Comparison of ENCODE assay signal across 12 cellular contexts in the genomic region with DNA sequence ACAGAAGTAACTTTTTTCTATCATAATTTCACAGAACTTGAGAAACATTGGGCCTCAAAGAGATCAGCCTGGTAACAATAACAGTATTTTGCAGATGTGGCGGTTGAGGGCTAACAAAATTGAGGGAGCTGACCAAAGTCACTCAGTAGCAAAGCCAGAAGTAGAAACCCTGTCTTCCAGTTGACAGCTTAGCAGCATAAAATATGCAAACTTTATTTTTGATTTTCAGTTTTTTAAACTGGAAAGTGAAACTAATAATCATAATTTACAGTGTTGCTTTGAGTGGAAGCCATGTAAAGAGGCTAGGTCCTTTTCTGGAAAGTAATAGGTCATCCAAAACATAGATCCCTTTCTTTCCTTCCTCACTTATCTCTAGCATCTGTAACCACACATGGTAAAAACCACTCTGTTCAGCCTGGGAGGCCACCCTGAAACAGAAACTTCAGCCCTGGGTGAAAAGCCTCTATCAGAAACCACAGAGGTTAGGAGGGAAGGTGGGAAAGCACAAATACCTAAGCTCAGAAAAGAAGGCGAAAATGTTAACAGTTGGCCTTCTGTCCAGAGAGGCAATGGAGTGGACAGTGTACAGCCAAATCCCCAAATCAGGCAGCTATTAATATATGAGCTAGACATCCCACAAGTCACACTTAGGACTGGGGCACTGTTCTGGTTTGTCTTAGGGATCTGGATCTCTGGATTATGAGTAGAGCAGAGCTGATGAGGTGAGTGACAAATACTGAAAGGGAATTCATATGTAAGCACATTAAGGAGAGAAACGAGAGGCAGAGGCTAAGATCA.
A peak's percentile ranks its signal among the peaks of the same experiment; 100 is the strongest.
DNase-seq lines count a peak whose midpoint lies in the region; ATAC-seq and TF ChIP-seq lines count a peak whose summit lies in the region.
"Had no signal": no experiment of that assay in that cellular context is flagged by ENCODE, and none has a peak within 500 bp of the region (broad histone marks: within the 10 kb centered on the region; RNA-seq: fewer than 3 reads in every experiment).

No MANE protein-coding gene starts in this region.

- peak overlapping the region; percentile 40 for H3K4me3 Mint-ChIP-seq in HFFc6

- H3K4me1 Mint-ChIP-seq in HFFc6 (ENCODE audit: low read depth): peaks cover 40% of the 10 kb centered on the region

- peak; percentile 48 for ATAC-seq in GM18868 (IDR thresholded peaks at IDR 0.05; ENCODE audit: unreplicated experiment)
- ATAC-seq: pancreas had no signal

- DNase-seq in HFFc6: peak; percentile 12
- DNase-seq in HS-27A (ENCODE audit: low read depth): peak; percentile 35
- peak; percentile 87 for DNase-seq in islet precursor cell
- no peak for DNase-seq in activated CD4-positive, CD25-positive, alpha-beta regulatory T cell (lab: John Stamatoyannopoulos, UW)
- no peak for DNase-seq in middle frontal gyrus (ENCODE audit: extremely low spot score, low spot score)
- no peak for DNase-seq in stimulated activated CD8-positive, alpha-beta memory T cell treated with anti-CD3 and anti-CD28 coated beads, Interleukin-4, amount 100 ng/mL, for 48 hours
- no peak for DNase-seq in stimulated activated CD4-positive, alpha-beta T cell treated with anti-CD3 and anti-CD28 coated beads, Interleukin-4, amount 100 ng/mL, for 1 hour
- DNase-seq: esophagus squamous epithelium, NCI-H82, pancreas, testis had no signal

- H3K27me3 Mint-ChIP-seq in HFFc6 (ENCODE audit: insufficient read depth): no peaks in the 10 kb centered on the region; the same call in none of the 2 replicates

- no peaks in the 10 kb centered on the region for H3K36me3 Mint-ChIP-seq in HFFc6 (ENCODE audit: low read depth)

- no peak for TF ChIP-seq CTCF in HFFc6 (IDR thresholded peaks at IDR 0.05)

- peak overlapping the region; percentile 47 for H3K27ac Mint-ChIP-seq in HFFc6

- H3K9me3 Mint-ChIP-seq in HFFc6: no peaks in the 10 kb centered on the region

Comparison
In these comparisons a context has a peak if more than half of its experiments do, and no peak if none do; other contexts are left out.
1. DNase-seq: peak in HFFc6 (single experiment), HS-27A (single experiment) and islet precursor cell (single experiment); none in activated CD4-positive, CD25-positive, alpha-beta regulatory T cell (0 of 4), middle frontal gyrus (single experiment), stimulated activated CD8-positive, alpha-beta memory T cell treated with anti-CD3 and anti-CD28 coated beads, Interleukin-4, amount 100 ng/mL, for 48 hours (single experiment) and stimulated activated CD4-positive, alpha-beta T cell treated with anti-CD3 and anti-CD28 coated beads, Interleukin-4, amount 100 ng/mL, for 1 hour (single experiment).